In genomic region chr10:101839002-101839401, GRCh38 we compare ENCODE assay signal across 12 cellular contexts. TPM values are rescaled to one million over a fixed set of nuclear protein-coding genes. Genes with fewer than 3 reads are reported as not detected.
DNase-seq lines count a peak whose midpoint lies in the region; ATAC-seq and TF ChIP-seq lines count a peak whose summit lies in the region.
"Had no signal": no experiment of that assay in that cellular context is flagged by ENCODE, and none has a peak within 500 bp of the region (broad histone marks: within the 10 kb centered on the region; RNA-seq: fewer than 3 reads in every experiment).

No MANE protein-coding gene starts in this region.

- TF ChIP-seq CTCF in right atrium auricular region (IDR thresholded peaks at IDR 0.05) (no peak), type B pancreatic cell (conservative IDR thresholded peaks at IDR 0.05) (no peak)

- intact Hi-C loops in left cardiac atrium (cut with DNase I), result loop anchor here in 1 of 2 donors (5.0 kb wide), 1 partner anchor 233 kb away; no protein-coding TSS in a partner anchor
- intact Hi-C loops in activated T-helper 2 cell treated with anti-CD3 and anti-CD28 coated beads, Interferon-gamma antibody, Interleukin-2, Interleukin-4, amounts not matched to agents 10 μg/mL and 5 μg/mL and 100 μg/mL, durations not matched to agents 14 hours and 24 hours and 36 hours (cut with micrococcal nuclease), result loop anchor here (10.0 kb wide), 2 partner anchors 556 to 1076 kb away; partner anchors contain the start of genes CNNM2 and NFKB2

- H3K4me1 ChIP-seq in right atrium auricular region, result peaks cover 0 to 64% of the 10 kb centered on the region in 2 donors
- peaks cover 10% of the 10 kb centered on the region; the same call in 1 of the 2 replicates for H3K4me1 ChIP-seq in iPS-20b (ENCODE audit: insufficient read depth, low read length)
- H3K4me1 ChIP-seq: foreskin keratinocyte had no signal

- H3K27me3 Mint-ChIP-seq in activated T-helper 2 cell treated with anti-CD3 and anti-CD28 coated beads, Interferon-gamma antibody, Interleukin-2, Interleukin-4, amounts not matched to agents 10 μg/mL and 5 μg/mL and 100 μg/mL, durations not matched to agents 14 hours and 24 hours and 36 hours (ENCODE audit: low read depth), result peaks cover 17% of the 10 kb centered on the region
- H3K27me3 Mint-ChIP-seq in type B pancreatic cell, result peaks cover 46% of the 10 kb centered on the region

- H3K9ac ChIP-seq in iPS-20b (ENCODE audit: low read depth, low read length), result peak overlapping the region; percentile 77; the same call in 1 of the 2 replicates

- H3K4me3 ChIP-seq in right atrium auricular region, result no peak overlapping the region
- peak overlapping the region; percentile 92 for H3K4me3 ChIP-seq in iPS-20b (ENCODE audit: low read length)

- H3K9me3 Mint-ChIP-seq in activated T-helper 2 cell treated with anti-CD3 and anti-CD28 coated beads, Interferon-gamma antibody, Interleukin-2, Interleukin-4, amounts not matched to agents 10 μg/mL and 5 μg/mL and 100 μg/mL, durations not matched to agents 14 hours and 24 hours and 36 hours, result no peaks in the 10 kb centered on the region
- H3K9me3 Mint-ChIP-seq in type B pancreatic cell, result no peaks in the 10 kb centered on the region

- H3K27me3 ChIP-seq in right atrium auricular region, result no peaks in the 10 kb centered on the region
- H3K27me3 ChIP-seq in iPS-20b (ENCODE audit: insufficient read depth, low read length), result peaks cover 22% of the 10 kb centered on the region

- H3K9me3 ChIP-seq in right atrium auricular region (no peaks in the 10 kb centered on the region), iPS-20b (ENCODE audit: insufficient read depth, low read depth, low read length) (no peaks in the 10 kb centered on the region)

- no peak overlapping the region for H3K27ac Mint-ChIP-seq in activated T-helper 2 cell treated with anti-CD3 and anti-CD28 coated beads, Interferon-gamma antibody, Interleukin-2, Interleukin-4, amounts not matched to agents 10 μg/mL and 5 μg/mL and 100 μg/mL, durations not matched to agents 14 hours and 24 hours and 36 hours
- no peak overlapping the region for H3K27ac Mint-ChIP-seq in type B pancreatic cell

- H3K27ac ChIP-seq in right atrium auricular region, result peak overlapping the region; percentile 56 to 64
- no peak overlapping the region for H3K27ac ChIP-seq in iPS-20b (ENCODE audit: low read length)
- H3K27ac ChIP-seq: foreskin keratinocyte had no signal

- no peaks in the 10 kb centered on the region for H3K36me3 Mint-ChIP-seq in activated T-helper 2 cell treated with anti-CD3 and anti-CD28 coated beads, Interferon-gamma antibody, Interleukin-2, Interleukin-4, amounts not matched to agents 10 μg/mL and 5 μg/mL and 100 μg/mL, durations not matched to agents 14 hours and 24 hours and 36 hours (ENCODE audit: low read depth)
- H3K36me3 Mint-ChIP-seq in type B pancreatic cell, result no peaks in the 10 kb centered on the region

- DNase-seq in right atrium auricular region (ENCODE audit: low spot score) (no peak), left cardiac atrium (no peak), type B pancreatic cell (ENCODE audit: extremely low spot score, unreplicated experiment) (no peak), NCI-H446 treated with DMSO at 0.1 percent for 48 hours (lab: John Stamatoyannopoulos, UW) (no peak)
- no peak for DNase-seq in activated T-helper 2 cell treated with anti-CD3 and anti-CD28 coated beads, Interferon-gamma antibody, Interleukin-2, Interleukin-4, amounts not matched to agents 10 μg/mL and 5 μg/mL and 100 μg/mL, durations not matched to agents 14 hours and 24 hours and 36 hours (ENCODE audit: low spot score)
- DNase-seq: activated CD4-positive, alpha-beta T cell treated with anti-CD3 and anti-CD28 coated beads for 1 hour; AML-193; NCI-H2081 treated with DMSO at 0.1 percent for 48 hours had no signal

- H3K36me3 ChIP-seq in right atrium auricular region (no peaks in the 10 kb centered on the region), iPS-20b (ENCODE audit: insufficient read depth, low read depth, low read length) (no peaks in the 10 kb centered on the region)

- peak overlapping the region; percentile 28 for H3K4me3 Mint-ChIP-seq in activated T-helper 2 cell treated with anti-CD3 and anti-CD28 coated beads, Interferon-gamma antibody, Interleukin-2, Interleukin-4, amounts not matched to agents 10 μg/mL and 5 μg/mL and 100 μg/mL, durations not matched to agents 14 hours and 24 hours and 36 hours (ENCODE audit: low read depth)
- H3K4me3 Mint-ChIP-seq in type B pancreatic cell, result peak overlapping the region; percentile 81

- ATAC-seq in left cardiac atrium (no peak), GM21423 (IDR thresholded peaks at IDR 0.05; ENCODE audit: unreplicated experiment) (no peak), GM19467 (IDR thresholded peaks at IDR 0.05; ENCODE audit: unreplicated experiment) (no peak)

- peaks cover 47% of the 10 kb centered on the region for H3K4me1 Mint-ChIP-seq in activated T-helper 2 cell treated with anti-CD3 and anti-CD28 coated beads, Interferon-gamma antibody, Interleukin-2, Interleukin-4, amounts not matched to agents 10 μg/mL and 5 μg/mL and 100 μg/mL, durations not matched to agents 14 hours and 24 hours and 36 hours (ENCODE audit: low read depth)
- H3K4me1 Mint-ChIP-seq in type B pancreatic cell (ENCODE audit: unreplicated experiment), result peaks cover 25% of the 10 kb centered on the region

RNA-seq across cellular contexts. Expression of gene KCNIP2, which starts 4.6 kb away (rescaled TPM):
- total RNA-seq in right atrium auricular region, result 100 to 1,000 TPM; 192 to 653 TPM
- 100 to 1,000 TPM; 335 to 369 TPM for total RNA-seq in left cardiac atrium
- total RNA-seq in activated T-helper 2 cell treated with anti-CD3 and anti-CD28 coated beads, Interferon-gamma antibody, Interleukin-2, Interleukin-4, amounts not matched to agents 10 μg/mL and 5 μg/mL and 100 μg/mL, durations not matched to agents 14 hours and 24 hours and 36 hours, result 3.2 TPM in 2 replicates
- 1.4 and 4.9 TPM in 2 replicates for total RNA-seq in type B pancreatic cell (ENCODE audit: low replicate concordance)

RNA-seq across cellular contexts. Expression of gene OGA, which starts 20.8 kb away (rescaled TPM):
- total RNA-seq in right atrium auricular region (10 to 100 TPM; 41.6 to 50.9 TPM), left cardiac atrium (10 to 100 TPM; 70.4 to 71.4 TPM), type B pancreatic cell (ENCODE audit: low replicate concordance) (99.5 and 99.6 TPM in 2 replicates)
- 119 and 122 TPM in 2 replicates for total RNA-seq in activated T-helper 2 cell treated with anti-CD3 and anti-CD28 coated beads, Interferon-gamma antibody, Interleukin-2, Interleukin-4, amounts not matched to agents 10 μg/mL and 5 μg/mL and 100 μg/mL, durations not matched to agents 14 hours and 24 hours and 36 hours

RNA-seq across cellular contexts. Expression of gene NPM3, which starts 55.8 kb away (rescaled TPM):
- 10 to 100 TPM in 1 of 2 donors, 1 to 10 TPM in 1; 6.2 to 14.7 TPM for total RNA-seq in right atrium auricular region
- total RNA-seq in left cardiac atrium, result 10 to 100 TPM; 15.2 to 18.8 TPM
- 139 and 140 TPM in 2 replicates for total RNA-seq in activated T-helper 2 cell treated with anti-CD3 and anti-CD28 coated beads, Interferon-gamma antibody, Interleukin-2, Interleukin-4, amounts not matched to agents 10 μg/mL and 5 μg/mL and 100 μg/mL, durations not matched to agents 14 hours and 24 hours and 36 hours
- total RNA-seq in type B pancreatic cell (ENCODE audit: low replicate concordance), result 47.2 and 63.6 TPM in 2 replicates

Comparison
In these comparisons a context has a peak if more than half of its experiments do, and no peak if none do; other contexts are left out.
1. RNA of gene KCNIP2, which starts 4.6 kb away (total RNA-seq): 192 to 653 TPM in right atrium auricular region and 335 to 369 TPM in left cardiac atrium; 1.4 to 4.9 TPM in type B pancreatic cell and 3.2 TPM in activated T-helper 2 cell treated with anti-CD3 and anti-CD28 coated beads, Interferon-gamma antibody, Interleukin-2, Interleukin-4, amounts not matched to agents 10 μg/mL and 5 μg/mL and 100 μg/mL, durations not matched to agents 14 hours and 24 hours and 36 hours; every median in the first group is over 10 times any median in the second.